ENCODE assay signal across 19 cellular contexts in the genomic region with DNA sequence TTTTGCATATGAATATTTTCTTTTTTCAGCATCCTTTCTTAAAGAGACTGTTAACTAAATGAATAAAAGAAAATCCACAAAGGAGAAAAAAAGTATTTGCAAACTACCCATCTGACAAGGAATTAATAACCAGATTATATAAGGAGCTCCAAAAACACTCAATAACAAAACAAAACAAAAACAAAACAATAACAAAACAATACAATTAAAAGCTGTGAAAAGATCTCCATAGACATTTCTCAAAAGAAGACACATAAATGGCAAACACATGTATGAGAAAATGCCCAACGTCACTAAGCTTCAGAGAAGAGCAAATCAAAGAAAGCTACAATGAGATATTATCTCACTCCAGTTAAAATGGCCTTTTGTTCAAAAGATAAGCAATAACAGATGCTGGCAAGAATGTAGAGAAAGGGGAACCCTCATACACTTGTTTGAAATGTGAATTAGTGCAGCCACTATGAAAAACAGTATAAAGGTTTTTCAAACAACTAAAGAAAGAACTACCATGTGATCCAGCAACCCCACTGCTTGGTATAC.
"Had no signal": no experiment of that assay in that cellular context is flagged by ENCODE, and none has a peak within 500 bp of the region (broad histone marks: within the 10 kb centered on the region; RNA-seq: fewer than 3 reads in every experiment).

No MANE protein-coding gene starts in this region.

- FAIRE-seq: RCC 7860 had no signal

- H3K27me3 ChIP-seq: MG63, SJSA1 had no signal

- H3K27ac ChIP-seq: SJSA1 had no signal

- H3K9me3 ChIP-seq: MG63 had no signal

- H3K4me1 ChIP-seq: SJSA1 had no signal

- DNase-seq: KBM-7, NCI-H1092, NCI-H1105 treated with DMSO at 0.1 percent for 48 hours, NCI-H1417 treated with DMSO at 0.1 percent for 48 hours, NCI-H146, NCI-H1694 treated with DMSO at 0.1 percent for 48 hours, NCI-H1930, NCI-H2081, NCI-H2107, NCI-H2227 treated with DMSO at 0.1 percent for 48 hours, NCI-H524, NCI-H526 treated with DMSO at 0.1 percent for 48 hours, NCI-H748 treated with DMSO at 0.1 percent for 48 hours, Right ventricle myocardium superior, RPMI8226, SIG-M5 had no signal

- H3K36me3 ChIP-seq: MG63, SJSA1 had no signal

- H3K4me3 ChIP-seq: MG63, SJSA1 had no signal
